Comparison of ENCODE assay signal across 8 cellular contexts in genomic region chr3:36911990-36912804, GRCh38. TPM values are rescaled to one million over a fixed set of nuclear protein-coding genes. Genes with fewer than 3 reads are reported as not detected.
A peak's percentile ranks its signal among the peaks of the same experiment; 100 is the strongest.
DNase-seq lines count a peak whose midpoint lies in the region; ATAC-seq and TF ChIP-seq lines count a peak whose summit lies in the region.

No MANE protein-coding gene starts in this region.

- peak overlapping the region; percentile 92 for H3K27ac Mint-ChIP-seq in activated naive CD8-positive, alpha-beta T cell treated with anti-CD3 and anti-CD28 coated beads, Interleukin-2, amount 10 ng/mL, durations not matched to agents 7 days and 5 days
- no peak overlapping the region for H3K27ac Mint-ChIP-seq in glutamatergic neuron (ENCODE audit: unreplicated experiment)

- H3K27me3 ChIP-seq in right lobe of liver, result no peaks in the 10 kb centered on the region

- peak overlapping the region in 2 of 3 donors; percentile 52 to 70 for H3K27ac ChIP-seq in right lobe of liver

- no peaks in the 10 kb centered on the region for H3K36me3 Mint-ChIP-seq in activated naive CD8-positive, alpha-beta T cell treated with anti-CD3 and anti-CD28 coated beads, Interleukin-2, amount 10 ng/mL, durations not matched to agents 7 days and 5 days
- H3K36me3 Mint-ChIP-seq in glutamatergic neuron (ENCODE audit: unreplicated experiment), result no peaks in the 10 kb centered on the region

- no peaks in the 10 kb centered on the region for H3K27me3 Mint-ChIP-seq in activated naive CD8-positive, alpha-beta T cell treated with anti-CD3 and anti-CD28 coated beads, Interleukin-2, amount 10 ng/mL, durations not matched to agents 7 days and 5 days
- H3K27me3 Mint-ChIP-seq in glutamatergic neuron (ENCODE audit: unreplicated experiment), result no peaks in the 10 kb centered on the region

- H3K4me1 ChIP-seq in right lobe of liver, result peaks cover 0 to 14% (median 2%) of the 10 kb centered on the region in 4 donors

- no peaks in the 10 kb centered on the region for H3K9me3 ChIP-seq in right lobe of liver

- no peak for TF ChIP-seq POLR2A in NB4 (IDR thresholded peaks at IDR 0.05; ENCODE audit: extremely low read depth, insufficient read length)
- TF ChIP-seq POLR2A in right lobe of liver (IDR thresholded peaks at IDR 0.05), result no peak

- peaks cover 32% of the 10 kb centered on the region for H3K4me1 Mint-ChIP-seq in activated naive CD8-positive, alpha-beta T cell treated with anti-CD3 and anti-CD28 coated beads, Interleukin-2, amount 10 ng/mL, durations not matched to agents 7 days and 5 days
- no peaks in the 10 kb centered on the region for H3K4me1 Mint-ChIP-seq in glutamatergic neuron (ENCODE audit: low read depth, unreplicated experiment)

- TF ChIP-seq CTCF in NB4 (IDR thresholded peaks at IDR 0.05; ENCODE audit: low read depth, low read length) (no peak), right lobe of liver (IDR thresholded peaks at IDR 0.05) (peak in 1 of 4 donors; percentile 7), glutamatergic neuron (IDR thresholded peaks at IDR 0.05; ENCODE audit: partially characterized antibody, unreplicated experiment) (no peak)

- ATAC-seq in HG02678 (IDR thresholded peaks at IDR 0.05; ENCODE audit: unreplicated experiment) (peak; percentile 92), right lobe of liver (peak; percentile 35 to 74 (median 48))
- peak; percentile 89 for ATAC-seq in activated naive CD8-positive, alpha-beta T cell treated with anti-CD3 and anti-CD28 coated beads, Interleukin-2, amount 10 ng/mL, durations not matched to agents 7 days and 5 days (ENCODE audit: low read depth)

- POLR2A ChIA-PET in activated naive CD8-positive, alpha-beta T cell treated with anti-CD3 and anti-CD28 coated beads, Interleukin-2, amount 10 ng/mL, durations not matched to agents 7 days and 5 days (lab: Charles Lee), result interaction anchor here (0.7 to 1.5 kb wide), 5 partner anchors 10 to 81 kb away, joined by 4 to 12 read pairs (median 8); partner anchors contain the start of genes EPM2AIP1, MLH1 and TRANK1

- WGBS in right lobe of liver (ENCODE audit: insufficient coverage, low coverage, low lambda C conversion rate, missing lambda C conversion rate), result 19% methylated on average over 3 of the region's 4 CpGs

- intact Hi-C loops in right lobe of liver (cut with DNase I), result no loop called here

- H3K4me3 ChIP-seq in NB4 (ENCODE audit: low read depth, low read length) (no peak overlapping the region), right lobe of liver (no peak overlapping the region)

- peak; percentile 40 for DNase-seq in stimulated activated CD4-positive, alpha-beta T cell treated with anti-CD3 and anti-CD28 coated beads, Interleukin-1b, Interleukin-23, amount 100 ng/mL, for 48 hours
- DNase-seq in stimulated activated CD4-positive, alpha-beta T cell treated with anti-CD3 and anti-CD28 coated beads, Interleukin-4, amount 100 ng/mL, for 1 hour, result no peak
- peak; percentile 86 for DNase-seq in NB4 (ENCODE audit: low read depth)
- DNase-seq in activated naive CD8-positive, alpha-beta T cell treated with anti-CD3 and anti-CD28 coated beads, Interleukin-2, amount 10 ng/mL, durations not matched to agents 7 days and 5 days, result no peak
- peak in 1 of 3 donors; percentile 17 for DNase-seq in right lobe of liver
- no peak for DNase-seq in D341Med (ENCODE audit: low spot score)
- no peak for DNase-seq in glutamatergic neuron

- H3K9me3 Mint-ChIP-seq in activated naive CD8-positive, alpha-beta T cell treated with anti-CD3 and anti-CD28 coated beads, Interleukin-2, amount 10 ng/mL, durations not matched to agents 7 days and 5 days, result no peaks in the 10 kb centered on the region
- no peaks in the 10 kb centered on the region for H3K9me3 Mint-ChIP-seq in glutamatergic neuron (ENCODE audit: unreplicated experiment)

- H3K36me3 ChIP-seq in right lobe of liver, result no peaks in the 10 kb centered on the region

- peak overlapping the region; percentile 81 for H3K4me3 Mint-ChIP-seq in activated naive CD8-positive, alpha-beta T cell treated with anti-CD3 and anti-CD28 coated beads, Interleukin-2, amount 10 ng/mL, durations not matched to agents 7 days and 5 days
- no peak overlapping the region for H3K4me3 Mint-ChIP-seq in glutamatergic neuron (ENCODE audit: unreplicated experiment)

RNA-seq across cellular contexts. Expression of gene TRANK1, which starts 32.7 kb away (rescaled TPM):
- 100 to 1,000 TPM in 1 of 2 experiments, 10 to 100 TPM in 1; 99.6 to 102 TPM for total RNA-seq in activated naive CD8-positive, alpha-beta T cell treated with anti-CD3 and anti-CD28 coated beads, Interleukin-2, amount 10 ng/mL, durations not matched to agents 7 days and 5 days
- 10 to 100 TPM in 5 of 6 experiments, 1 to 10 TPM in 1; 8.8 to 33.9 (median 19.6) TPM for total RNA-seq in right lobe of liver
- total RNA-seq in glutamatergic neuron (ENCODE audit: unreplicated experiment), result 0.51 TPM

Comparison
In these comparisons a context has a peak if more than half of its experiments do, and no peak if none do; other contexts are left out.
1. DNase-seq: peak in stimulated activated CD4-positive, alpha-beta T cell treated with anti-CD3 and anti-CD28 coated beads, Interleukin-1b, Interleukin-23, amount 100 ng/mL, for 48 hours (single experiment) and NB4 (single experiment); none in stimulated activated CD4-positive, alpha-beta T cell treated with anti-CD3 and anti-CD28 coated beads, Interleukin-4, amount 100 ng/mL, for 1 hour (single experiment), activated naive CD8-positive, alpha-beta T cell treated with anti-CD3 and anti-CD28 coated beads, Interleukin-2, amount 10 ng/mL, durations not matched to agents 7 days and 5 days (single experiment), D341Med (single experiment) and glutamatergic neuron (single experiment).
2. Peak in every context shown above with its lines, with median percentiles within 50 percentile points of each other: ATAC-seq.